Comparison of ENCODE assay signal across 18 cellular contexts in genomic region chr19:21143846-21144245, GRCh38. TPM values are rescaled to one million over a fixed set of nuclear protein-coding genes. Genes with fewer than 3 reads are reported as not detected.
DNase-seq lines count a peak whose midpoint lies in the region; ATAC-seq and TF ChIP-seq lines count a peak whose summit lies in the region.
"Had no signal": no experiment of that assay in that cellular context is flagged by ENCODE, and none has a peak within 500 bp of the region (broad histone marks: within the 10 kb centered on the region; RNA-seq: fewer than 3 reads in every experiment).

No MANE protein-coding gene starts in this region.

- H3K4me3 Mint-ChIP-seq in activated naive CD4-positive, alpha-beta T cell treated with anti-CD3 and anti-CD28 coated beads, Interleukin-2, amount 10 ng/mL, durations not matched to agents 7 days and 5 days = no peak overlapping the region
- peak overlapping the region; percentile 96 for H3K4me3 Mint-ChIP-seq in activated T-helper 17 cell treated with anti-CD3 and anti-CD28 coated beads, Interleukin-2, amount 50 U/mL, for 72 hours
- H3K4me3 Mint-ChIP-seq in stimulated activated effector memory CD8-positive, alpha-beta T cell treated with anti-CD3 and anti-CD28 coated beads, Interleukin-12 subunit alpha, Interleukin-12 subunit beta, amount 100 ng/mL, for 72 hours = peak overlapping the region; percentile 95

- H3K9me3 Mint-ChIP-seq in activated naive CD4-positive, alpha-beta T cell treated with anti-CD3 and anti-CD28 coated beads, Interleukin-2, amount 10 ng/mL, durations not matched to agents 7 days and 5 days = peaks cover 28% of the 10 kb centered on the region
- H3K9me3 Mint-ChIP-seq in activated T-helper 17 cell treated with anti-CD3 and anti-CD28 coated beads, Interleukin-2, amount 50 U/mL, for 72 hours = no peaks in the 10 kb centered on the region
- H3K9me3 Mint-ChIP-seq in stimulated activated effector memory CD8-positive, alpha-beta T cell treated with anti-CD3 and anti-CD28 coated beads, Interleukin-12 subunit alpha, Interleukin-12 subunit beta, amount 100 ng/mL, for 72 hours = no peaks in the 10 kb centered on the region
- H3K9me3 Mint-ChIP-seq: activated B cell treated with CpG ODN at 0.5 μM for 24 hours had no signal

- no peaks in the 10 kb centered on the region for H3K27me3 Mint-ChIP-seq in activated naive CD4-positive, alpha-beta T cell treated with anti-CD3 and anti-CD28 coated beads, Interleukin-2, amount 10 ng/mL, durations not matched to agents 7 days and 5 days
- no peaks in the 10 kb centered on the region for H3K27me3 Mint-ChIP-seq in activated T-helper 17 cell treated with anti-CD3 and anti-CD28 coated beads, Interleukin-2, amount 50 U/mL, for 72 hours
- H3K27me3 Mint-ChIP-seq: activated B cell treated with CpG ODN at 0.5 μM for 24 hours had no signal

- no peaks in the 10 kb centered on the region for H3K27me3 ChIP-seq in iPS-20b (ENCODE audit: insufficient read depth, low read length)
- no peaks in the 10 kb centered on the region for H3K27me3 ChIP-seq in heart right ventricle
- H3K27me3 ChIP-seq: vagina had no signal

- H3K9ac ChIP-seq in iPS-20b (ENCODE audit: low read depth, low read length) = no peak overlapping the region

- no peak for DNase-seq in activated naive CD4-positive, alpha-beta T cell treated with anti-CD3 and anti-CD28 coated beads, Interleukin-2, amount 10 ng/mL, durations not matched to agents 7 days and 5 days
- no peak for DNase-seq in activated naive CD4-positive, alpha-beta T cell treated with Interleukin-2 at 50 U/mL for 16 hours
- DNase-seq in stimulated activated effector memory CD8-positive, alpha-beta T cell treated with anti-CD3 and anti-CD28 coated beads, Interleukin-12 subunit alpha, Interleukin-12 subunit beta, amount 100 ng/mL, for 72 hours (ENCODE audit: low spot score in 2 of 2) = peak in 1 of 2 donors; percentile 44
- no peak for DNase-seq in ecto neural progenitor cell (ENCODE audit: low spot score)
- no peak for DNase-seq in heart right ventricle
- DNase-seq: activated B cell treated with CpG ODN at 0.5 μM for 24 hours; activated effector memory CD4-positive, alpha-beta T cell treated with Interleukin-2 at 50 U/mL for 16 hours; central memory CD4-positive, alpha-beta T cell; Kasumi-1; NCI-H2107; NK-92 treated with Interleukin-12 subunit alpha and Interleukin-12 subunit beta, amount 100 ng/mL, for 24 hours; posterior cingulate gyrus had no signal

- peak; percentile 25 for ATAC-seq in activated T-helper 17 cell treated with anti-CD3 and anti-CD28 coated beads, Interleukin-2, amount 50 U/mL, for 72 hours (replicated peaks)
- peak; percentile 53 for ATAC-seq in stimulated activated effector memory CD8-positive, alpha-beta T cell treated with anti-CD3 and anti-CD28 coated beads, Interleukin-12 subunit alpha, Interleukin-12 subunit beta, amount 100 ng/mL, for 72 hours
- no peak for ATAC-seq in HG03135 (IDR thresholded peaks at IDR 0.05; ENCODE audit: unreplicated experiment)
- ATAC-seq in heart right ventricle = no peak
- ATAC-seq: GM12878, SK-N-SH treated with all-trans-retinoic acid at 6 μM for 48 hours had no signal

- intact Hi-C loops in heart right ventricle (cut with DNase I) = loop anchor here in 3 of 10 donors (5.0 to 10.0 kb wide), 2 partner anchors 59 to 122 kb away; partner anchors contain the start of genes ZNF714 (in 2 of the 3) and ZNF430 (in 1 of the 3)

- peak overlapping the region; percentile 49 for H3K27ac Mint-ChIP-seq in activated naive CD4-positive, alpha-beta T cell treated with anti-CD3 and anti-CD28 coated beads, Interleukin-2, amount 10 ng/mL, durations not matched to agents 7 days and 5 days
- no peak overlapping the region for H3K27ac Mint-ChIP-seq in activated T-helper 17 cell treated with anti-CD3 and anti-CD28 coated beads, Interleukin-2, amount 50 U/mL, for 72 hours
- peak overlapping the region; percentile 98 for H3K27ac Mint-ChIP-seq in stimulated activated effector memory CD8-positive, alpha-beta T cell treated with anti-CD3 and anti-CD28 coated beads, Interleukin-12 subunit alpha, Interleukin-12 subunit beta, amount 100 ng/mL, for 72 hours
- H3K27ac Mint-ChIP-seq: activated B cell treated with CpG ODN at 0.5 μM for 24 hours had no signal

- H3K4me1 ChIP-seq in iPS-20b (ENCODE audit: insufficient read depth, low read length) (peaks cover 2% of the 10 kb centered on the region; the same call in 1 of the 2 replicates), heart right ventricle (peaks cover 0 to 22% (median 13%) of the 10 kb centered on the region in 9 donors)

- 97 to 98% methylated on average over 1 of the region's 1 CpG for WGBS in heart right ventricle, 2 donors

- CTCF ChIA-PET in activated naive CD4-positive, alpha-beta T cell treated with anti-CD3 and anti-CD28 coated beads, Interleukin-2, amount 10 ng/mL, durations not matched to agents 7 days and 5 days (lab: Charles Lee) = interaction anchor here (0.9 kb wide), 1 partner anchor 59 kb away, joined by 3 read pairs; no protein-coding TSS in a partner anchor

- no peak overlapping the region for H3K27ac ChIP-seq in iPS-20b (ENCODE audit: low read length)
- no peak overlapping the region for H3K27ac ChIP-seq in heart right ventricle
- H3K27ac ChIP-seq: vagina had no signal

- peaks cover 28% of the 10 kb centered on the region for H3K9me3 ChIP-seq in iPS-20b (ENCODE audit: insufficient read depth, low read depth, low read length)
- H3K9me3 ChIP-seq in heart right ventricle = no peaks in the 10 kb centered on the region
- H3K9me3 ChIP-seq: vagina had no signal

- TF ChIP-seq CTCF in heart right ventricle (IDR thresholded peaks at IDR 0.05) = no peak

- H3K4me1 Mint-ChIP-seq in activated naive CD4-positive, alpha-beta T cell treated with anti-CD3 and anti-CD28 coated beads, Interleukin-2, amount 10 ng/mL, durations not matched to agents 7 days and 5 days = peaks cover 26% of the 10 kb centered on the region
- H3K4me1 Mint-ChIP-seq in activated T-helper 17 cell treated with anti-CD3 and anti-CD28 coated beads, Interleukin-2, amount 50 U/mL, for 72 hours = peaks cover 20% of the 10 kb centered on the region
- peaks cover 41% of the 10 kb centered on the region for H3K4me1 Mint-ChIP-seq in stimulated activated effector memory CD8-positive, alpha-beta T cell treated with anti-CD3 and anti-CD28 coated beads, Interleukin-12 subunit alpha, Interleukin-12 subunit beta, amount 100 ng/mL, for 72 hours

- peak overlapping the region; percentile 97; the same call in 1 of the 2 replicates for H3K4me3 ChIP-seq in iPS-20b (ENCODE audit: low read length)
- H3K4me3 ChIP-seq in heart right ventricle = no peak overlapping the region

- H3K36me3 Mint-ChIP-seq in activated naive CD4-positive, alpha-beta T cell treated with anti-CD3 and anti-CD28 coated beads, Interleukin-2, amount 10 ng/mL, durations not matched to agents 7 days and 5 days = peaks cover 65% of the 10 kb centered on the region
- peaks cover 58% of the 10 kb centered on the region for H3K36me3 Mint-ChIP-seq in activated T-helper 17 cell treated with anti-CD3 and anti-CD28 coated beads, Interleukin-2, amount 50 U/mL, for 72 hours (ENCODE audit: low read depth)
- H3K36me3 Mint-ChIP-seq in stimulated activated effector memory CD8-positive, alpha-beta T cell treated with anti-CD3 and anti-CD28 coated beads, Interleukin-12 subunit alpha, Interleukin-12 subunit beta, amount 100 ng/mL, for 72 hours = peaks cover 71% of the 10 kb centered on the region

- H3K36me3 ChIP-seq in iPS-20b (ENCODE audit: insufficient read depth, low read depth, low read length) (peaks cover 58% of the 10 kb centered on the region), heart right ventricle (peaks cover 0 to 54% (median 22%) of the 10 kb centered on the region in 9 donors)

RNA-seq across cellular contexts. Expression of gene ZNF431, which starts 2.0 kb away (rescaled TPM):
- 10 to 100 TPM; 20.9 to 24.5 TPM for total RNA-seq in activated T-helper 17 cell treated with anti-CD3 and anti-CD28 coated beads, Interleukin-2, amount 50 U/mL, for 72 hours
- 10 to 100 TPM; 10.9 to 19.6 (median 15.1) TPM for total RNA-seq in heart right ventricle
- 10 to 100 TPM in 1 of 2 donors, 1 to 10 TPM in 1; 4.0 to 14.6 TPM for polyA plus RNA-seq in heart right ventricle

Comparison
In these comparisons a context has a peak if more than half of its experiments do, and no peak if none do; other contexts are left out.
1. ATAC-seq: peak in activated T-helper 17 cell treated with anti-CD3 and anti-CD28 coated beads, Interleukin-2, amount 50 U/mL, for 72 hours (single experiment) and stimulated activated effector memory CD8-positive, alpha-beta T cell treated with anti-CD3 and anti-CD28 coated beads, Interleukin-12 subunit alpha, Interleukin-12 subunit beta, amount 100 ng/mL, for 72 hours (single experiment); none in HG03135 (single experiment) and heart right ventricle (0 of 8).